In the genomic region with DNA sequence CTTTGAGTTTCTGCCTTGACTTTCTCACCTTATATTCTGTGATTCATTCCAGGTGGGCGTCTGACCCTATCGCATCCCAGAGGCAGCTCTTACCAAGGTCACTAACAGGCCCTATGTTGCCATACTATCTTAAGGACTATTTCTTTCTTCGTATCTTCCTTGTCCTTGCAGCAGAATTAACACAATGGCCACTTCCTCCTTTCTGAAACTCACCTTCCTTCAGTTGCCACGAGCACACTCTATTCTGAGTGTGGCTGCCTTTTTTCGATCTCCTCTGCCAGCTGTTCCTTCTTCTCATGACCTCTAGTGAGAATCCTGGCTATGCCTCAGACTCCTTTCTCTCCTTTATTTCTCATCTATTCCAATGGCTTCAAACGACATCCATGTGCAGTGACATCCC, we compare ENCODE assay signal across 1 cellular context.
TF ChIP-seq lines count a peak whose summit lies in the region.

No MANE protein-coding gene starts in this region.

TF ChIP-seq in GM12878, 131 proteins besides CTCF, POLR2A, EP300 and RAD21 (continued from another document):
- TF ChIP-seq SPI1 (IDR thresholded peaks at IDR 0.05; ENCODE audit: borderline replicate concordance, insufficient read depth, low read depth, low read length) = peak; percentile 60; the same call in 1 of the 2 replicates
